ENCODE assay signal across 8 cellular contexts in genomic region chr5:133111299-133111698, GRCh38. TPM values are rescaled to one million over a fixed set of nuclear protein-coding genes. Genes with fewer than 3 reads are reported as not detected.
A peak's percentile ranks its signal among the peaks of the same experiment; 100 is the strongest.
DNase-seq lines count a peak whose midpoint lies in the region; FAIRE-seq and TF ChIP-seq lines count a peak whose summit lies in the region.

No MANE protein-coding gene starts in this region.

- H3K9ac ChIP-seq in MM.1S (ENCODE audit: low read length): no peak overlapping the region
- H3K9ac ChIP-seq in SK-N-MC (ENCODE audit: insufficient read length): no peak overlapping the region

- H2AFZ ChIP-seq in MM.1S (ENCODE audit: low read length): peak overlapping the region; percentile 20

- no peaks in the 10 kb centered on the region for H3K9me2 ChIP-seq in MM.1S (replicated peaks; ENCODE audit: insufficient read depth, low read length)

- H3K27ac ChIP-seq in MM.1S (ENCODE audit: low read length) (no peak overlapping the region), SK-N-MC (no peak overlapping the region), ovary (no peak overlapping the region), tibial nerve (peak overlapping the region in 1 of 4 donors; percentile 66)

- H3F3A ChIP-seq in MM.1S (ENCODE audit: insufficient read depth, low read length): 0 out of 2 replicates have a peak, but pooled peaks cover 9% of the 10 kb centered on the region

- H3K36me3 ChIP-seq in MM.1S (replicated peaks; ENCODE audit: insufficient read depth, low read length) (no peaks in the 10 kb centered on the region), SK-N-MC (ENCODE audit: insufficient read depth, low read length) (no peaks in the 10 kb centered on the region; the same call in 1 of the 2 replicates), ovary (no peaks in the 10 kb centered on the region), tibial nerve (no peaks in the 10 kb centered on the region)

- no peak for TF ChIP-seq EP300 in ovary (IDR thresholded peaks at IDR 0.05)
- peak in 1 of 2 donors; percentile 17 for TF ChIP-seq EP300 in tibial nerve (IDR thresholded peaks at IDR 0.05)

- no peak for TF ChIP-seq POLR2A in ovary (IDR thresholded peaks at IDR 0.05)
- no peak for TF ChIP-seq POLR2A in tibial nerve (IDR thresholded peaks at IDR 0.05)

- H3K79me2 ChIP-seq in MM.1S (ENCODE audit: low read length): no peaks in the 10 kb centered on the region

- intact Hi-C loops in ovary (cut with DNase I): loop anchor here in 1 of 4 donors (5.0 kb wide), 1 partner anchor 931 kb away; no protein-coding TSS in a partner anchor

- DNase-seq in GM18507 (ENCODE audit: extremely low spot score, insufficient read length, low read depth) (peak; percentile 54), MM.1S (peak; percentile 76), SK-N-MC (ENCODE audit: low read depth, low spot score) (peak; percentile 66), globus pallidus (ENCODE audit: low spot score) (peak; percentile 72), ovary (peak; percentile 50 to 86 (median 73)), tibial nerve (ENCODE audit: low spot score in 2 of 2) (peak; percentile 82 to 86)
- DNase-seq in activated naive CD4-positive, alpha-beta T cell treated with Interleukin-2 at 50 U/mL for 16 hours: peak; percentile 79

- WGBS in ovary, 3 donors: 1% methylated on average over 9 of the region's 9 CpGs
- 0 to 3% methylated on average over 7 to 9 of the region's 9 CpGs for WGBS in tibial nerve, 2 donors

- FAIRE-seq in A204.1 (lab: Jason Lieb, UNC): peak; percentile 54
- peak; percentile 91 for FAIRE-seq in GM18507 (lab: Jason Lieb, UNC)

- TF ChIP-seq CTCF in MM.1S (IDR thresholded peaks at IDR 0.05; ENCODE audit: low read length) (peak; percentile 93), ovary (IDR thresholded peaks at IDR 0.05) (peak in 2 of 3 donors; percentile 17 to 44), tibial nerve (IDR thresholded peaks at IDR 0.05) (peak; percentile 76 to 89 (median 86))

- H3K27me3 ChIP-seq in MM.1S (replicated peaks; ENCODE audit: insufficient read depth, low read length) (no peaks in the 10 kb centered on the region), ovary (no peaks in the 10 kb centered on the region), tibial nerve (no peaks in the 10 kb centered on the region)

- H3K4me3 ChIP-seq in MM.1S (ENCODE audit: low read length) (no peak overlapping the region), SK-N-MC (no peak overlapping the region), ovary (no peak overlapping the region), tibial nerve (no peak overlapping the region)

- peaks cover 12% of the 10 kb centered on the region for H3K4me1 ChIP-seq in MM.1S (ENCODE audit: low read length)
- no peaks in the 10 kb centered on the region for H3K4me1 ChIP-seq in ovary (ENCODE audit: insufficient read depth)
- H3K4me1 ChIP-seq in tibial nerve: peaks cover 0 to 16% (median 0%) of the 10 kb centered on the region in 4 donors

- H3K4me2 ChIP-seq in MM.1S (ENCODE audit: low read depth, low read length): peak overlapping the region; percentile 20; the same call in 1 of the 2 replicates

- H3K9me3 ChIP-seq in MM.1S (replicated peaks; ENCODE audit: insufficient read depth, low read length) (no peaks in the 10 kb centered on the region), SK-N-MC (ENCODE audit: low read depth, low read length) (no peaks in the 10 kb centered on the region), ovary (no peaks in the 10 kb centered on the region), tibial nerve (no peaks in the 10 kb centered on the region)

- no peaks in the 10 kb centered on the region for H4K20me1 ChIP-seq in MM.1S (ENCODE audit: insufficient read depth, low read length)

RNA-seq across cellular contexts. Expression of gene HSPA4, which starts 59.5 kb away (rescaled TPM):
- total RNA-seq in ovary (10 to 100 TPM; 25.0 to 82.3 (median 61.1) TPM), tibial nerve (10 to 100 TPM; 32.8 to 48.3 (median 45.4) TPM)
- 10 to 100 TPM; 18.8 to 86.3 TPM for polyA plus RNA-seq in ovary

Comparison
In these comparisons a context has a peak if more than half of its experiments do, and no peak if none do; other contexts are left out.
1. CTCF ChIP-seq: peak in every context shown above with its lines; median percentile 93 in MM.1S; 86 in tibial nerve; 30 in ovary.